In the genomic region with DNA sequence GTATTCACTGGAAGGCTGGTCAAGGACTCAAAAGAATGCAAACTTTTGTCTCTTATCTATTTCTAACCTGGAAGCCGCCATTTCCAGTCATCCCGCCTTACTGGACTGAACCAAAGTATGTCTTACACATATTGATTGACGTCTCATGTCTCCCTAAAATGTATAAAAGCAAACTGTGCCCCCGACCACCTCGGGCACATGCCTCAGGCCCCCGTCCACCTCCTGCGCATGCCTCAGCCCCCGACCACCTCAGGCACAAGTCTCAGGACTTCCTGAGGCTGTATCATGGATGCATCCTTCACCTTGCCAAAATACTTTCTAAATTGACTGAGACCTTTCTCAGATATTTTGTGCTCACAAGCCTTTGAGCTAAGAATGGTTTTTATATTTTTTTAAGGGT, we compare ENCODE assay signal across 29 cellular contexts.
"Had no signal": no experiment of that assay in that cellular context is flagged by ENCODE, and none has a peak within 500 bp of the region (broad histone marks: within the 10 kb centered on the region; RNA-seq: fewer than 3 reads in every experiment).

No MANE protein-coding gene starts in this region.

- H3K4me1 Mint-ChIP-seq: activated CD8-positive, alpha-beta memory T cell treated with anti-CD3 and anti-CD28 coated beads, Interleukin-2, amount 10 ng/mL, durations not matched to agents 7 days and 5 days; activated naive CD4-positive, alpha-beta T cell treated with anti-CD3 and anti-CD28 coated beads, Interleukin-2, amount 50 U/mL, for 24 hours; activated naive CD8-positive, alpha-beta T cell treated with anti-CD3 and anti-CD28 coated beads for 36 hours; activated naive CD8-positive, alpha-beta T cell treated with anti-CD3 and anti-CD28 coated beads, Interleukin-2, amount 50 U/mL, for 24 hours; T-helper 17 cell had no signal

- H3K4me1 ChIP-seq: adrenal gland, colonic mucosa had no signal

- H3K9me3 Mint-ChIP-seq: endodermal cell had no signal

- H3K27ac ChIP-seq: adrenal gland, body of pancreas, colonic mucosa had no signal

- ATAC-seq: activated CD8-positive, alpha-beta memory T cell treated with anti-CD3 and anti-CD28 coated beads, Interleukin-2, amount 10 ng/mL, durations not matched to agents 7 days and 5 days; activated CD8-positive, alpha-beta T cell treated with anti-CD3 and anti-CD28 coated beads, Interleukin-2, amount 10 ng/mL, durations not matched to agents 7 days and 5 days; activated naive CD8-positive, alpha-beta T cell treated with anti-CD3 and anti-CD28 coated beads, Interleukin-2, amount 50 U/mL, for 24 hours; body of pancreas; esophagus mucosa; T-helper 17 cell had no signal

- H3K4me3 ChIP-seq: adrenal gland, body of pancreas, colonic mucosa had no signal

- H3K27me3 ChIP-seq: adrenal gland, body of pancreas, colonic mucosa had no signal

- DNase-seq: activated CD4-positive, alpha-beta memory T cell treated with anti-CD3 and anti-CD28 coated beads for 36 hours; activated CD4-positive, alpha-beta T cell treated with anti-CD3 and anti-CD28 coated beads for 1 hour; activated CD4-positive, alpha-beta T cell treated with anti-CD3 and anti-CD28 coated beads for 48 hours; activated CD8-positive, alpha-beta memory T cell treated with anti-CD3 and anti-CD28 coated beads, Interleukin-2, amount 10 ng/mL, durations not matched to agents 7 days and 5 days; activated CD8-positive, alpha-beta memory T cell treated with anti-CD3 and anti-CD28 coated beads, Interleukin-2, amount 50 U/mL, for 4 hours; activated CD8-positive, alpha-beta T cell treated with anti-CD3 and anti-CD28 coated beads, Interleukin-2, amount 10 ng/mL, durations not matched to agents 7 days and 5 days; activated effector memory CD4-positive, alpha-beta T cell treated with anti-CD3 and anti-CD28 coated beads, Interleukin-2, amount 50 U/mL, for 16 hours; activated naive CD4-positive, alpha-beta T cell treated with anti-CD3 and anti-CD28 coated beads for 36 hours; activated naive CD8-positive, alpha-beta T cell treated with anti-CD3 and anti-CD28 coated beads for 36 hours; activated naive CD8-positive, alpha-beta T cell treated with anti-CD3 and anti-CD28 coated beads, Interleukin-2, amount 50 U/mL, for 24 hours; activated T-cell treated with anti-CD3 and anti-CD28 coated beads, Interleukin-2, amount 50 U/mL, for 1 hour; activated T-cell treated with anti-CD3 and anti-CD28 coated beads, Interleukin-2, amount 50 U/mL, for 48 hours; adrenal gland; amygdala; aorta; caudate nucleus; colonic mucosa; effector memory CD4-positive, alpha-beta T cell; endodermal cell; foreskin fibroblast; T-helper 1 cell; T-helper 17 cell; T1000 had no signal

- H3K9me3 ChIP-seq: adrenal gland, body of pancreas, colonic mucosa had no signal

- H3K36me3 Mint-ChIP-seq: activated CD4-positive, alpha-beta memory T cell treated with anti-CD3 and anti-CD28 coated beads for 36 hours; activated CD8-positive, alpha-beta memory T cell treated with anti-CD3 and anti-CD28 coated beads, Interleukin-2, amount 10 ng/mL, durations not matched to agents 7 days and 5 days; activated naive CD4-positive, alpha-beta T cell treated with anti-CD3 and anti-CD28 coated beads, Interleukin-2, amount 50 U/mL, for 24 hours; activated naive CD8-positive, alpha-beta T cell treated with anti-CD3 and anti-CD28 coated beads for 36 hours had no signal

- H3K36me3 ChIP-seq: adrenal gland, colonic mucosa had no signal

- H3K27ac Mint-ChIP-seq: activated CD4-positive, alpha-beta memory T cell treated with anti-CD3 and anti-CD28 coated beads for 36 hours; activated CD8-positive, alpha-beta memory T cell treated with anti-CD3 and anti-CD28 coated beads, Interleukin-2, amount 10 ng/mL, durations not matched to agents 7 days and 5 days; activated CD8-positive, alpha-beta T cell treated with anti-CD3 and anti-CD28 coated beads, Interleukin-2, amount 10 ng/mL, durations not matched to agents 7 days and 5 days; activated naive CD4-positive, alpha-beta T cell treated with anti-CD3 and anti-CD28 coated beads for 36 hours; activated naive CD4-positive, alpha-beta T cell treated with anti-CD3 and anti-CD28 coated beads, Interleukin-2, amount 50 U/mL, for 24 hours; activated naive CD8-positive, alpha-beta T cell treated with anti-CD3 and anti-CD28 coated beads for 36 hours; activated naive CD8-positive, alpha-beta T cell treated with anti-CD3 and anti-CD28 coated beads, Interleukin-2, amount 50 U/mL, for 24 hours; activated T-helper 1 cell treated with anti-CD3 and anti-CD28 coated beads, Interleukin-12 subunit alpha, Interleukin-12 subunit beta, Interleukin-2, Interleukin-4 antibody, amounts not matched to agents 30 ng/mL and 10 ng/mL and 1 ng/mL, durations not matched to agents 14 hours and 24 hours and 36 hours; activated T-helper 2 cell treated with anti-CD3 and anti-CD28 coated beads, Interferon-gamma antibody, Interleukin-2, Interleukin-4, amounts not matched to agents 10 μg/mL and 5 μg/mL and 100 μg/mL, durations not matched to agents 14 hours and 24 hours and 36 hours; endodermal cell; T-helper 17 cell; T-helper 2 cell treated with Interferon-gamma antibody and Interleukin-4, amounts not matched to agents 5 μg/mL and 100 μg/mL, for 36 hours had no signal

- H3K4me3 Mint-ChIP-seq: activated CD4-positive, alpha-beta memory T cell treated with anti-CD3 and anti-CD28 coated beads for 36 hours; activated CD8-positive, alpha-beta memory T cell treated with anti-CD3 and anti-CD28 coated beads, Interleukin-2, amount 10 ng/mL, durations not matched to agents 7 days and 5 days; activated CD8-positive, alpha-beta T cell treated with anti-CD3 and anti-CD28 coated beads, Interleukin-2, amount 10 ng/mL, durations not matched to agents 7 days and 5 days; activated naive CD4-positive, alpha-beta T cell treated with anti-CD3 and anti-CD28 coated beads for 36 hours; activated naive CD4-positive, alpha-beta T cell treated with anti-CD3 and anti-CD28 coated beads, Interleukin-2, amount 50 U/mL, for 24 hours; activated naive CD8-positive, alpha-beta T cell treated with anti-CD3 and anti-CD28 coated beads for 36 hours; activated naive CD8-positive, alpha-beta T cell treated with anti-CD3 and anti-CD28 coated beads, Interleukin-2, amount 50 U/mL, for 24 hours; activated T-helper 1 cell treated with anti-CD3 and anti-CD28 coated beads, Interleukin-12 subunit alpha, Interleukin-12 subunit beta, Interleukin-2, Interleukin-4 antibody, amounts not matched to agents 30 ng/mL and 10 ng/mL and 1 ng/mL, durations not matched to agents 14 hours and 24 hours and 36 hours; endodermal cell; T-helper 17 cell; T-helper 2 cell treated with Interferon-gamma antibody and Interleukin-4, amounts not matched to agents 5 μg/mL and 100 μg/mL, for 36 hours had no signal
